ENCODE assay signal across 10 cellular contexts in the genomic region with DNA sequence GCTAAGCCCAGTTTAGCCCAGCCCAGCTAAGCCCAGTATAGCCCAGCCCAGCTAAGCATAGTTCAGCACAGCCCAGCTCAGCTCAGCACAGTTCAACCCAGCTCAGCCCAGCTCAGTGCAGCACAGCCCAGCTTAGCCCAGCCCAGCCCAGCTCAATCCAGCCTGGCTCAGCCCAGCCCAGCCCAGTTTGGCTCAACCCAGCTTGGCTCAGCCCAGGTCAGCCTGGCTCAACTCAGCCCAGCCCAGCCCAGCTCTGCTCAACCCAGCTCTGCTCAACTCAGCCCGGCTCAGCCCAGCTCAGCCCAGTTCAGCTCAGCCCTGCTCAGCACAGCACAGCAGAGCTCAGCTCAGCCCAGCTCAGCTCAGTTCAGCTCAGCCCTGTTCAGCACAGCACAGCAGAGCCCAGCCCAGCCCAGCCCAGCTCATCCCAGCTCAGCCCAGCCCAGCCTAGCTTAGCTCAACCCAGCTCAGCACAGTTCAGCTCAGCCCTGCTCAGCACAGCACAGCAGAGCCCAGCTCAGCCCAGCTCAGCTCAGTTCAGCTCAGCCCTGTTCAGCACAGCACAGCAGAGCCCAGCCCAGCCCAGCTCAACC.
A peak's percentile ranks its signal among the peaks of the same experiment; 100 is the strongest.
DNase-seq lines count a peak whose midpoint lies in the region; TF ChIP-seq lines count a peak whose summit lies in the region.
"Had no signal": no experiment of that assay in that cellular context is flagged by ENCODE, and none has a peak within 500 bp of the region (broad histone marks: within the 10 kb centered on the region; RNA-seq: fewer than 3 reads in every experiment).

No MANE protein-coding gene starts in this region.

- H3K36me3 Mint-ChIP-seq in chondrocyte (ENCODE audit: low read depth), result peaks cover 4% of the 10 kb centered on the region

- no peak for TF ChIP-seq CTCF in chondrocyte (IDR thresholded peaks at IDR 0.05)

- peaks cover 32% of the 10 kb centered on the region for H3K9me3 Mint-ChIP-seq in chondrocyte (ENCODE audit: low read depth)

- H3K4me3 ChIP-seq in GM08714 (ENCODE audit: low read length), result peak overlapping the region; percentile 95; the same call in 1 of the 2 replicates

- H3K27ac Mint-ChIP-seq in chondrocyte (ENCODE audit: unreplicated experiment), result no peak overlapping the region

- H3K4me3 Mint-ChIP-seq in chondrocyte (ENCODE audit: unreplicated experiment), result no peak overlapping the region

- peak; percentile 18 for DNase-seq in NAMALWA (ENCODE audit: low spot score)
- DNase-seq in chondrocyte (ENCODE audit: low spot score), result peak; percentile 41
- DNase-seq in posterior vena cava (ENCODE audit: low spot score), result peak; percentile 72
- no peak for DNase-seq in AG20443 (ENCODE audit: low spot score)
- DNase-seq in COLO829 (ENCODE audit: low spot score), result no peak
- no peak for DNase-seq in AG08396 (ENCODE audit: low spot score)
- DNase-seq: NCI-H1105 treated with DMSO at 0.1 percent for 48 hours; stimulated activated CD4-positive, alpha-beta T cell treated with anti-CD3 and anti-CD28 coated beads, Interleukin-12 subunit alpha, Interleukin-12 subunit beta, amount 100 ng/mL, for 4 hours; SW 1271 had no signal

- H3K27me3 Mint-ChIP-seq in chondrocyte (ENCODE audit: low read depth), result no peaks in the 10 kb centered on the region

- intact Hi-C loops in posterior vena cava (cut with DNase I), result no loop called here

- H3K4me1 Mint-ChIP-seq in chondrocyte (ENCODE audit: low read depth), result no peaks in the 10 kb centered on the region

Comparison
In these comparisons a context has a peak if more than half of its experiments do, and no peak if none do; other contexts are left out.
1. DNase-seq: peak in NAMALWA (single experiment), chondrocyte (single experiment) and posterior vena cava (single experiment); none in AG20443 (single experiment), COLO829 (single experiment) and AG08396 (single experiment).